18 cellular contexts compared by ENCODE assay signal in the genomic region with DNA sequence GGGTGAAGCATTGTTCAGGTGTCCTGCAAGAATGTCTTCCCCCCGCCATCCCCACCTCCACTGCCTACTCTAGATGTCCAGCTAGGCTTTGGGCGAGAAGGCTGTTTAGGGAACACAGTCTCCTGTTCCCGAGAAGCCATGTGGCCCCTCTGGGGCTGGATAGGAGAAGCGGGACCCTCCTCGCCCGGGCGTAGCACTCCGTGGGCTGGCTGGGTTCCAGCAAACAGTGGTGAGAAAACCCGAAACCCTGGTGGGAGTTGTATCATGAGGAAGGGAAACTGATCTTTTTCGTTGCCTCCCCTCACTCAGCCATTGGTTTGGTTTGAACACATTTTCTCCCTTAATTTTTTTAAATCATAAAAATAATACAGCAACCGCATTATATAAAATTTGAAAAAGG. TPM values are rescaled to one million over a fixed set of nuclear protein-coding genes. Genes with fewer than 3 reads are reported as not detected.
DNase-seq lines count a peak whose midpoint lies in the region; ATAC-seq, FAIRE-seq and TF ChIP-seq lines count a peak whose summit lies in the region.
"Had no signal": no experiment of that assay in that cellular context is flagged by ENCODE, and none has a peak within 500 bp of the region (broad histone marks: within the 10 kb centered on the region; RNA-seq: fewer than 3 reads in every experiment).

No MANE protein-coding gene starts in this region.

- no peaks in the 10 kb centered on the region for H3K27me3 Mint-ChIP-seq in activated B cell treated with CpG ODN at 0.5 μM for 24 hours
- H3K27me3 Mint-ChIP-seq in stimulated activated naive CD8-positive, alpha-beta T cell treated with anti-CD3 and anti-CD28 coated beads, Interleukin-15, Interleukin-2, amounts not matched to agents 100 ng/mL and 50 ng/mL, for 24 hours = no peaks in the 10 kb centered on the region
- H3K27me3 Mint-ChIP-seq: naive thymus-derived CD8-positive, alpha-beta T cell had no signal

- no peaks in the 10 kb centered on the region for H3K9me3 Mint-ChIP-seq in activated B cell treated with CpG ODN at 0.5 μM for 24 hours
- H3K9me3 Mint-ChIP-seq in stimulated activated naive CD8-positive, alpha-beta T cell treated with anti-CD3 and anti-CD28 coated beads, Interleukin-15, Interleukin-2, amounts not matched to agents 100 ng/mL and 50 ng/mL, for 24 hours = no peaks in the 10 kb centered on the region
- H3K9me3 Mint-ChIP-seq: HFFc6; naive thymus-derived CD8-positive, alpha-beta T cell; stimulated activated effector memory CD8-positive, alpha-beta T cell treated with anti-CD3 and anti-CD28 coated beads, Interleukin-12 subunit alpha, Interleukin-12 subunit beta, amount 100 ng/mL, for 72 hours had no signal

- ATAC-seq in activated B cell treated with CpG ODN at 0.5 μM for 24 hours (ENCODE audit: low read depth) = peak; percentile 75
- ATAC-seq: HepG2; left cardiac atrium; naive thymus-derived CD8-positive, alpha-beta T cell; stimulated activated effector memory CD8-positive, alpha-beta T cell treated with anti-CD3 and anti-CD28 coated beads, Interleukin-12 subunit alpha, Interleukin-12 subunit beta, amount 100 ng/mL, for 72 hours had no signal

- peak overlapping the region; percentile 64 for H3K27ac Mint-ChIP-seq in activated B cell treated with CpG ODN at 0.5 μM for 24 hours
- peak overlapping the region; percentile 66 for H3K27ac Mint-ChIP-seq in stimulated activated naive CD8-positive, alpha-beta T cell treated with anti-CD3 and anti-CD28 coated beads, Interleukin-15, Interleukin-2, amounts not matched to agents 100 ng/mL and 50 ng/mL, for 24 hours
- H3K27ac Mint-ChIP-seq: HFFc6; stimulated activated effector memory CD8-positive, alpha-beta T cell treated with anti-CD3 and anti-CD28 coated beads, Interleukin-12 subunit alpha, Interleukin-12 subunit beta, amount 100 ng/mL, for 72 hours had no signal

- no peaks in the 10 kb centered on the region for H3K36me3 Mint-ChIP-seq in activated B cell treated with CpG ODN at 0.5 μM for 24 hours (ENCODE audit: low read depth)
- no peaks in the 10 kb centered on the region for H3K36me3 Mint-ChIP-seq in stimulated activated naive CD8-positive, alpha-beta T cell treated with anti-CD3 and anti-CD28 coated beads, Interleukin-15, Interleukin-2, amounts not matched to agents 100 ng/mL and 50 ng/mL, for 24 hours (ENCODE audit: low read depth)
- H3K36me3 Mint-ChIP-seq: naive thymus-derived CD8-positive, alpha-beta T cell had no signal

- peak; percentile 73 for FAIRE-seq in GM18507 (lab: Jason Lieb, UNC)
- FAIRE-seq: HepG2 had no signal

- peak overlapping the region; percentile 55 for H3K4me3 Mint-ChIP-seq in activated B cell treated with CpG ODN at 0.5 μM for 24 hours
- H3K4me3 Mint-ChIP-seq in stimulated activated naive CD8-positive, alpha-beta T cell treated with anti-CD3 and anti-CD28 coated beads, Interleukin-15, Interleukin-2, amounts not matched to agents 100 ng/mL and 50 ng/mL, for 24 hours = peak overlapping the region; percentile 21
- H3K4me3 Mint-ChIP-seq: HFFc6; naive thymus-derived CD8-positive, alpha-beta T cell; stimulated activated effector memory CD8-positive, alpha-beta T cell treated with anti-CD3 and anti-CD28 coated beads, Interleukin-12 subunit alpha, Interleukin-12 subunit beta, amount 100 ng/mL, for 72 hours had no signal

- intact Hi-C loops in activated B cell treated with CpG ODN at 0.5 μM for 24 hours (cut with micrococcal nuclease) = loop anchor here (1.0 kb wide), 2 partner anchors 8 to 10 kb away; no protein-coding TSS in a partner anchor

- CTCF ChIA-PET in activated B cell treated with CpG ODN at 0.5 μM for 24 hours (lab: Charles Lee) = interaction anchor here (0.8 kb wide), 1 partner anchor 134 kb away, joined by 3 read pairs; no protein-coding TSS in a partner anchor

- TF ChIP-seq CTCF in activated B cell treated with CpG ODN at 0.5 μM for 24 hours (IDR thresholded peaks at IDR 0.05) = no peak

- DNase-seq in stimulated activated CD4-positive, alpha-beta T cell treated with anti-CD3 and anti-CD28 coated beads, Interleukin-12 subunit alpha, Interleukin-12 subunit beta, amount 100 ng/mL, for 4 hours = peak; percentile 47
- DNase-seq in stimulated activated CD4-positive, alpha-beta T cell treated with anti-CD3 and anti-CD28 coated beads, Interleukin-1b, Interleukin-23, amount 100 ng/mL, for 48 hours = no peak
- DNase-seq in GM18507 (ENCODE audit: extremely low spot score, insufficient read length, low read depth) (no peak), activated B cell treated with CpG ODN at 0.5 μM for 24 hours (peak; percentile 46), T-helper 1 cell (no peak), NCI-H524 (lab: John Stamatoyannopoulos, UW) (no peak)
- DNase-seq: brain microvascular endothelial cell; colonic mucosa; DMS79 treated with DMSO at 0.1 percent for 48 hours; glutamatergic neuron; HFFc6; left cardiac atrium; naive thymus-derived CD8-positive, alpha-beta T cell; NCI-H1417 treated with DMSO at 0.1 percent for 48 hours; SHP77 had no signal

- peaks cover 47% of the 10 kb centered on the region for H3K4me1 Mint-ChIP-seq in activated B cell treated with CpG ODN at 0.5 μM for 24 hours
- peaks cover 41% of the 10 kb centered on the region for H3K4me1 Mint-ChIP-seq in stimulated activated naive CD8-positive, alpha-beta T cell treated with anti-CD3 and anti-CD28 coated beads, Interleukin-15, Interleukin-2, amounts not matched to agents 100 ng/mL and 50 ng/mL, for 24 hours (ENCODE audit: low read depth)

- POLR2A ChIA-PET in activated B cell treated with CpG ODN at 0.5 μM for 24 hours (lab: Charles Lee) = interaction anchor here (1.0 to 3.3 kb wide), 6 partner anchors 10 to 57 kb away, joined by 5 to 22 read pairs (median 8); partner anchors contain the start of gene IRF8

RNA-seq across cellular contexts. Expression of gene IRF8, which starts 56.6 kb away (rescaled TPM):
- 234 and 248 TPM in 2 replicates for total RNA-seq in activated B cell treated with CpG ODN at 0.5 μM for 24 hours
- total RNA-seq: HepG2, HFFc6 had no signal

Comparison
In these comparisons a context has a peak if more than half of its experiments do, and no peak if none do; other contexts are left out.
1. DNase-seq: peak in stimulated activated CD4-positive, alpha-beta T cell treated with anti-CD3 and anti-CD28 coated beads, Interleukin-12 subunit alpha, Interleukin-12 subunit beta, amount 100 ng/mL, for 4 hours (single experiment) and activated B cell treated with CpG ODN at 0.5 μM for 24 hours (single experiment); none in stimulated activated CD4-positive, alpha-beta T cell treated with anti-CD3 and anti-CD28 coated beads, Interleukin-1b, Interleukin-23, amount 100 ng/mL, for 48 hours (single experiment), GM18507 (single experiment), T-helper 1 cell (0 of 5) and NCI-H524 (0 of 2).